In genomic region chr5:163437309-163438182, GRCh38 we compare ENCODE assay signal across 1 cellular context.
TF ChIP-seq lines count a peak whose summit lies in the region.

A gene with protein sequence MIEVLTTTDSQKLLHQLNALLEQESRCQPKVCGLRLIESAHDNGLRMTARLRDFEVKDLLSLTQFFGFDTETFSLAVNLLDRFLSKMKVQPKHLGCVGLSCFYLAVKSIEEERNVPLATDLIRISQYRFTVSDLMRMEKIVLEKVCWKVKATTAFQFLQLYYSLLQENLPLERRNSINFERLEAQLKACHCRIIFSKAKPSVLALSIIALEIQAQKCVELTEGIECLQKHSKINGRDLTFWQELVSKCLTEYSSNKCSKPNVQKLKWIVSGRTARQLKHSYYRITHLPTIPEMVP (plus strand): TSS chr5:163437595. CDS start chr5:163439257, 1,662 bp downstream.

TF ChIP-seq in GM12878, 131 proteins besides CTCF, POLR2A, EP300 and RAD21 (continued from another document):
- TF ChIP-seq MLLT1 (IDR thresholded peaks at IDR 0.05): peak; percentile 82
- peak; percentile 81 for TF ChIP-seq SPI1 (IDR thresholded peaks at IDR 0.05; ENCODE audit: borderline replicate concordance, insufficient read depth, low read depth, low read length)
- peak; percentile 91 for TF ChIP-seq TAF1 (IDR thresholded peaks at IDR 0.05; ENCODE audit: borderline replicate concordance, low read depth, low read length)
- TF ChIP-seq PBX3 (IDR thresholded peaks at IDR 0.05; ENCODE audit: insufficient replicate concordance, low read depth, low read length): peak; percentile 97
- TF ChIP-seq MXI1 (IDR thresholded peaks at IDR 0.05; ENCODE audit: low read depth, low read length): peak; percentile 63; the same call in 1 of the 2 replicates
- TF ChIP-seq CHD4 (IDR thresholded peaks at IDR 0.05): no peak
- TF ChIP-seq HDAC6 (IDR thresholded peaks at IDR 0.05; ENCODE audit: unreplicated experiment): peak; percentile 55
- no peak for TF ChIP-seq ZZZ3 (IDR thresholded peaks at IDR 0.05; ENCODE audit: control insufficient read depth, insufficient read length, low read depth)
- peak; percentile 97 for TF ChIP-seq PML (IDR thresholded peaks at IDR 0.05; ENCODE audit: low read length)
- peak; percentile 82 for TF ChIP-seq SIN3A (IDR thresholded peaks at IDR 0.05; ENCODE audit: low read depth, low read length)
- peak; percentile 67 for TF ChIP-seq RFX5 (IDR thresholded peaks at IDR 0.05; ENCODE audit: low read depth, low read length)
- TF ChIP-seq, protein P1, sequence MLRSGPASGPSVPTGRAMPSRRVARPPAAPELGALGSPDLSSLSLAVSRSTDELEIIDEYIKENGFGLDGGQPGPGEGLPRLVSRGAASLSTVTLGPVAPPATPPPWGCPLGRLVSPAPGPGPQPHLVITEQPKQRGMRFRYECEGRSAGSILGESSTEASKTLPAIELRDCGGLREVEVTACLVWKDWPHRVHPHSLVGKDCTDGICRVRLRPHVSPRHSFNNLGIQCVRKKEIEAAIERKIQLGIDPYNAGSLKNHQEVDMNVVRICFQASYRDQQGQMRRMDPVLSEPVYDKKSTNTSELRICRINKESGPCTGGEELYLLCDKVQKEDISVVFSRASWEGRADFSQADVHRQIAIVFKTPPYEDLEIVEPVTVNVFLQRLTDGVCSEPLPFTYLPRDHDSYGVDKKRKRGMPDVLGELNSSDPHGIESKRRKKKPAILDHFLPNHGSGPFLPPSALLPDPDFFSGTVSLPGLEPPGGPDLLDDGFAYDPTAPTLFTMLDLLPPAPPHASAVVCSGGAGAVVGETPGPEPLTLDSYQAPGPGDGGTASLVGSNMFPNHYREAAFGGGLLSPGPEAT (IDR thresholded peaks at IDR 0.05; ENCODE audit: low read depth): peak; percentile 34; the same call in 1 of the 2 replicates
- TF ChIP-seq IKZF2 (IDR thresholded peaks at IDR 0.05): 0 out of 4 replicates have a peak, but pooled peaks of 1 of the 2 experiments have one; percentile 39
- TF ChIP-seq PKNOX1 (IDR thresholded peaks at IDR 0.05): peak; percentile 99
- TF ChIP-seq IKZF1 (conservative IDR thresholded peaks at IDR 0.05): peak; percentile 46; the same call in 1 of the 2 replicates
TF ChIP-seq in GM12878: peak in this region for 53.
